In the genomic region with DNA sequence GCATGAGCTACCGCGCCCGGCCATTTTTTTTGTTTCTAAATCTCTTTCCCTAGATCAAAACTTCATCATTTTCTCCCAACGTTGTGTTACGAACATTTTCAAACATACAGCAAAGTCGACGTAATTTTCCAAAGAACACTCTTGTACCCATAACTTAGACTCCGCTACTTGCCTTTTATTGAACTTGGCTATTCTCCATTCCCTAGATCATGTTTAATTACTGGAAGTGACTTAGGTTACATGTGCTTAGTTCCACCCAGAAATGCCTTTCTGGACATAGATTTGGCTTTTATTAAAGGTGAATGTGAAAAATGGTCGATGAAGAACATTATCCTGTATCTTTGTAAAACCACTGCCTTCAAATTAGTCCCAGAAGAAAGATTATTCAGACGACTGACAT, we compare ENCODE assay signal across 9 cellular contexts.
"Had no signal": no experiment of that assay in that cellular context is flagged by ENCODE, and none has a peak within 500 bp of the region (broad histone marks: within the 10 kb centered on the region; RNA-seq: fewer than 3 reads in every experiment).

No MANE protein-coding gene starts in this region.

- H3K27me3 Mint-ChIP-seq: IgD-negative memory B cell had no signal

- H3K9me3 Mint-ChIP-seq: HFFc6, IgD-negative memory B cell had no signal

- ATAC-seq: HCT116, HepG2 had no signal

- H3K9me3 ChIP-seq: HAP-1 had no signal

- H3K4me3 Mint-ChIP-seq: HFFc6, IgD-negative memory B cell had no signal

- DNase-seq: GM23248, GOT3, H7, HFFc6 had no signal

- H3K4me1 ChIP-seq: HAP-1 had no signal

- H2AFZ ChIP-seq: GM23248 had no signal

- H3K27ac Mint-ChIP-seq: HFFc6, IgD-negative memory B cell had no signal

- H3K4me1 Mint-ChIP-seq: IgD-negative memory B cell had no signal

- H3K4me3 ChIP-seq: GM23248, HAP-1 had no signal

- H3K27ac ChIP-seq: GM23248, HL-60 had no signal
